ENCODE assay signal across 23 cellular contexts in genomic region chr14:89533761-89534160, GRCh38.
DNase-seq lines count a peak whose midpoint lies in the region; ATAC-seq, FAIRE-seq and TF ChIP-seq lines count a peak whose summit lies in the region.
"Had no signal": no experiment of that assay in that cellular context is flagged by ENCODE, and none has a peak within 500 bp of the region (broad histone marks: within the 10 kb centered on the region; RNA-seq: fewer than 3 reads in every experiment).

No MANE protein-coding gene starts in this region.

- peak overlapping the region; percentile 61 for H3K27ac Mint-ChIP-seq in activated naive CD8-positive, alpha-beta T cell
- H3K27ac Mint-ChIP-seq in activated naive CD8-positive, alpha-beta T cell treated with anti-CD3 and anti-CD28 coated beads, Interleukin-2, amount 50 U/mL, for 24 hours, result no peak overlapping the region
- H3K27ac Mint-ChIP-seq in WTC11, result peak overlapping the region; percentile 67; the same call in 1 of the 2 replicates
- H3K27ac Mint-ChIP-seq in stimulated activated memory B cell treated with anti-CD40 and anti-IgM and Interleukin-4, amounts not matched to agents 10 μg/mL and 1 μg/mL and 100 μg/mL, for 72 hours, result peak overlapping the region; percentile 35
- H3K27ac Mint-ChIP-seq: B cell; CD4-positive, CD25-positive, alpha-beta regulatory T cell; CD8-positive, alpha-beta T cell; HFFc6 had no signal

- CTCF ChIA-PET in WTC11 (lab: Charles Lee), result interaction anchor here (0.7 kb wide), 1 partner anchor 111 kb away, joined by 5 read pairs; no protein-coding TSS in a partner anchor

- DNase-seq in activated naive CD8-positive, alpha-beta T cell treated with anti-CD3 and anti-CD28 coated beads, Interleukin-2, amount 50 U/mL, for 24 hours, result no peak
- no peak for DNase-seq in WTC11 (ENCODE audit: low spot score)
- peak; percentile 58 for DNase-seq in kidney tubule cell (ENCODE audit: low spot score)
- no peak for DNase-seq in RCC 7860 (ENCODE audit: low spot score)
- DNase-seq in substantia nigra (lab: John Stamatoyannopoulos, UW), result no peak
- DNase-seq: Caco-2; CD4-positive, CD25-positive, alpha-beta regulatory T cell; CD8-positive, alpha-beta T cell; DMS153; DND-41; GOT3; HFFc6 had no signal

- no peak overlapping the region for H3K4me3 Mint-ChIP-seq in activated naive CD8-positive, alpha-beta T cell
- H3K4me3 Mint-ChIP-seq in activated naive CD8-positive, alpha-beta T cell treated with anti-CD3 and anti-CD28 coated beads, Interleukin-2, amount 50 U/mL, for 24 hours, result no peak overlapping the region
- H3K4me3 Mint-ChIP-seq in WTC11, result no peak overlapping the region
- no peak overlapping the region for H3K4me3 Mint-ChIP-seq in stimulated activated memory B cell treated with anti-CD40 and anti-IgM and Interleukin-4, amounts not matched to agents 10 μg/mL and 1 μg/mL and 100 μg/mL, for 72 hours
- H3K4me3 Mint-ChIP-seq: B cell; CD8-positive, alpha-beta T cell; HFFc6 had no signal

- peaks cover 19% of the 10 kb centered on the region for H3K36me3 Mint-ChIP-seq in activated naive CD8-positive, alpha-beta T cell
- H3K36me3 Mint-ChIP-seq in activated naive CD8-positive, alpha-beta T cell treated with anti-CD3 and anti-CD28 coated beads, Interleukin-2, amount 50 U/mL, for 24 hours (ENCODE audit: low read depth), result peaks cover 14% of the 10 kb centered on the region
- H3K36me3 Mint-ChIP-seq in WTC11, result peaks cover 39% of the 10 kb centered on the region
- H3K36me3 Mint-ChIP-seq in stimulated activated memory B cell treated with anti-CD40 and anti-IgM and Interleukin-4, amounts not matched to agents 10 μg/mL and 1 μg/mL and 100 μg/mL, for 72 hours, result peaks cover 23% of the 10 kb centered on the region

- no peaks in the 10 kb centered on the region for H3K9me3 Mint-ChIP-seq in activated naive CD8-positive, alpha-beta T cell (ENCODE audit: low read depth)
- H3K9me3 Mint-ChIP-seq in activated naive CD8-positive, alpha-beta T cell treated with anti-CD3 and anti-CD28 coated beads, Interleukin-2, amount 50 U/mL, for 24 hours, result peaks cover 4% of the 10 kb centered on the region
- peaks cover 13% of the 10 kb centered on the region for H3K9me3 Mint-ChIP-seq in WTC11
- peaks cover 3% of the 10 kb centered on the region for H3K9me3 Mint-ChIP-seq in stimulated activated memory B cell treated with anti-CD40 and anti-IgM and Interleukin-4, amounts not matched to agents 10 μg/mL and 1 μg/mL and 100 μg/mL, for 72 hours
- H3K9me3 Mint-ChIP-seq: HFFc6 had no signal

- POLR2A ChIA-PET in WTC11 (lab: Charles Lee), result interaction anchor here (0.7 kb wide), 1 partner anchor 139 kb away, joined by 3 read pairs; no protein-coding TSS in a partner anchor

- H3K27ac ChIP-seq in substantia nigra (ENCODE audit: low read depth, low read length, poor library complexity, severe bottlenecking), result no peak overlapping the region
- H3K27ac ChIP-seq: 22Rv1, BLaER1, C4-2B had no signal

- no peak for ATAC-seq in activated naive CD8-positive, alpha-beta T cell treated with anti-CD3 and anti-CD28 coated beads, Interleukin-2, amount 50 U/mL, for 24 hours
- ATAC-seq in WTC11 (no peak), GM18520 (IDR thresholded peaks at IDR 0.05; ENCODE audit: unreplicated experiment) (no peak)
- no peak for ATAC-seq in stimulated activated memory B cell treated with anti-CD40 and anti-IgM and Interleukin-4, amounts not matched to agents 10 μg/mL and 1 μg/mL and 100 μg/mL, for 72 hours
- ATAC-seq: CD8-positive, alpha-beta T cell had no signal

- peaks cover 40% of the 10 kb centered on the region for H3K4me1 Mint-ChIP-seq in activated naive CD8-positive, alpha-beta T cell (ENCODE audit: low read depth)
- peaks cover 13% of the 10 kb centered on the region for H3K4me1 Mint-ChIP-seq in activated naive CD8-positive, alpha-beta T cell treated with anti-CD3 and anti-CD28 coated beads, Interleukin-2, amount 50 U/mL, for 24 hours
- peaks cover 41% of the 10 kb centered on the region for H3K4me1 Mint-ChIP-seq in WTC11
- peaks cover 38% of the 10 kb centered on the region for H3K4me1 Mint-ChIP-seq in stimulated activated memory B cell treated with anti-CD40 and anti-IgM and Interleukin-4, amounts not matched to agents 10 μg/mL and 1 μg/mL and 100 μg/mL, for 72 hours

- no peak for TF ChIP-seq CTCF in WTC11 (IDR thresholded peaks at IDR 0.05)

- FAIRE-seq in RCC 7860 (lab: Jason Lieb, UNC), result no peak
- FAIRE-seq: A204.1, G401.6, GM12892, H54 had no signal

- no peaks in the 10 kb centered on the region for H3K27me3 Mint-ChIP-seq in activated naive CD8-positive, alpha-beta T cell
- no peaks in the 10 kb centered on the region for H3K27me3 Mint-ChIP-seq in activated naive CD8-positive, alpha-beta T cell treated with anti-CD3 and anti-CD28 coated beads, Interleukin-2, amount 50 U/mL, for 24 hours
- no peaks in the 10 kb centered on the region for H3K27me3 Mint-ChIP-seq in WTC11 (ENCODE audit: low read depth)
- H3K27me3 Mint-ChIP-seq in stimulated activated memory B cell treated with anti-CD40 and anti-IgM and Interleukin-4, amounts not matched to agents 10 μg/mL and 1 μg/mL and 100 μg/mL, for 72 hours, result no peaks in the 10 kb centered on the region
- H3K27me3 Mint-ChIP-seq: B cell; CD4-positive, CD25-positive, alpha-beta regulatory T cell had no signal

TF ChIP-seq in WTC11, 78 proteins besides CTCF, POLR2A, EP300 and RAD21:
- no peak for TF ChIP-seq USF2 (CRISPR knock-in tag; IDR thresholded peaks at IDR 0.05)
- TF ChIP-seq CDX4 (CRISPR knock-in tag; IDR thresholded peaks at IDR 0.05; ENCODE audit: borderline replicate concordance), result no peak
